14 cellular contexts compared by ENCODE assay signal in genomic region chrX:134547047-134547679, GRCh38.
A peak's percentile ranks its signal among the peaks of the same experiment; 100 is the strongest.
DNase-seq lines count a peak whose midpoint lies in the region; TF ChIP-seq lines count a peak whose summit lies in the region.
"Had no signal": no experiment of that assay in that cellular context is flagged by ENCODE, and none has a peak within 500 bp of the region (broad histone marks: within the 10 kb centered on the region; RNA-seq: fewer than 3 reads in every experiment).

No MANE protein-coding gene starts in this region.

- H3K4me1 ChIP-seq in prostate gland (replicated peaks), result no peaks in the 10 kb centered on the region
- H3K4me1 ChIP-seq: parathyroid adenoma had no signal

- WGBS in prostate gland, result 53% methylated on average over 7 of the region's 7 CpGs

- TF ChIP-seq CTCF in HFF-Myc (IDR thresholded peaks at IDR 0.05; ENCODE audit: low read depth, low read length, missing control alignments) (no peak), WI38 (IDR thresholded peaks at IDR 0.05; ENCODE audit: low read depth, low read length) (no peak), fibroblast of villous mesenchyme (IDR thresholded peaks at IDR 0.05; ENCODE audit: insufficient read depth, low read depth, low read length) (no peak), prostate gland (IDR thresholded peaks at IDR 0.05) (no peak)

- DNase-seq in HFF-Myc (ENCODE audit: extremely low read depth, low read depth), result no peak
- peak; percentile 62 for DNase-seq in fibroblast of villous mesenchyme (ENCODE audit: low read depth)
- DNase-seq in skeletal muscle cell (ENCODE audit: low read depth), result no peak
- no peak for DNase-seq in NCI-H1694 treated with DMSO at 0.1 percent for 48 hours (lab: John Stamatoyannopoulos, UW)
- DNase-seq in germinal center (ENCODE audit: low spot score), result no peak
- no peak for DNase-seq in prostate gland (ENCODE audit: low spot score)
- DNase-seq: activated CD4-positive, alpha-beta T cell treated with anti-CD3 and anti-CD28 coated beads for 36 hours; activated effector memory CD4-positive, alpha-beta T cell treated with Interleukin-2 at 50 U/mL for 16 hours; central memory CD4-positive, alpha-beta T cell; left ventricle myocardium superior; NCI-H1694; stimulated activated naive CD8-positive, alpha-beta T cell treated with anti-CD3 and anti-CD28 coated beads, Interleukin-15, amount 100 ng/mL, for 72 hours had no signal

- H3K4me3 ChIP-seq in HFF-Myc (replicated peaks; ENCODE audit: low read depth, low read length) (peak overlapping the region; percentile 70), WI38 (ENCODE audit: low read depth, low read length) (peak overlapping the region; percentile 66), fibroblast of villous mesenchyme (ENCODE audit: low read depth, low read length) (peak overlapping the region; percentile 81), skeletal muscle cell (ENCODE audit: low read depth, low read length) (peak overlapping the region; percentile 69), prostate gland (no peak overlapping the region)

- H3K27me3 ChIP-seq in prostate gland (replicated peaks; ENCODE audit: insufficient read depth), result no peaks in the 10 kb centered on the region

- no peaks in the 10 kb centered on the region for H3K9me3 ChIP-seq in prostate gland

- H3K27ac ChIP-seq in prostate gland, result no peak overlapping the region
- H3K27ac ChIP-seq: parathyroid adenoma had no signal

- H3K36me3 ChIP-seq in prostate gland, result no peaks in the 10 kb centered on the region

- no peak for TF ChIP-seq POLR2A in prostate gland (IDR thresholded peaks at IDR 0.05)

- intact Hi-C loops in prostate gland (cut with DNase I), result no loop called here

Comparison
In these comparisons a context has a peak if more than half of its experiments do, and no peak if none do; other contexts are left out.
1. H3K4me3 ChIP-seq: peak in HFF-Myc (single experiment), WI38 (single experiment), fibroblast of villous mesenchyme (single experiment) and skeletal muscle cell (single experiment); none in prostate gland (0 of 2).